17 cellular contexts compared by ENCODE assay signal in the genomic region with DNA sequence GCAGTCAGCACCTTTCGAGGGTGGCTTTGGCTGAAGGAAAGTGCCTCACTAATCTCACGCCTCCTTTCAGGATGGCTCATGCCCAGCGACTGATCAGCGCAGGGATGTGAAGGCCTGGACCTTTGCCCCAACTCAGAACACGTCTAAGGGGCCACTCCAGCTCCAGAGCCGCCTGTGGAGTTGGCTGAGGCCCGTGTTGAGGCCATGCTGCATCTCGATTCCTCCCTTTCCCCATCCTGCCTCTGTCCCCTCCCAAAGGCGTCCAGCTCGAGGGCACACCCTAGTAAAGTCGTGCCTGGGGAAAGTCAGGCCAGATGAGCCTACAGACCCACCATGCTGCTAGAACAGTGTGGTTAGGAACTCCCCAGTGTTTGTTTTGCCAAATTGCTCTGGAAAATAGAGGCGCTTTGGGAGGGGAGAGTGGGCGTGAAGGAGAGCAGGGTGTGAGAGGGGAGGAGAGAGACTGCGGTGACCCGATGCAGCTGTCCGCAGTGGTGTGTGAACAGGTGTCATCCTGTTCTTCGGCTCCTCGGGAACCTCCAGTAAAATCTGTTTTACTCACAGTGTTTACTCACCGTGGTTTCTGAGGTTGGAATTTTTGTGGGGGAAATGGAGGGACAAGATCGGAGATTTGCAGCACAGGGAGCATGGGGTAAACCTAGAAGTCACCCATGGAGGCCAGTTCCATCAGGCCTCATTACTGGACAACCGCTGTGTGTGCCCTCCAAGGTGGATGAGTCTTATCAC.
DNase-seq lines count a peak whose midpoint lies in the region; ATAC-seq, FAIRE-seq and TF ChIP-seq lines count a peak whose summit lies in the region.
"Had no signal": no experiment of that assay in that cellular context is flagged by ENCODE, and none has a peak within 500 bp of the region (broad histone marks: within the 10 kb centered on the region; RNA-seq: fewer than 3 reads in every experiment).

No MANE protein-coding gene starts in this region.

- in situ Hi-C loops in mammary epithelial cell (cut with MboI; ENCODE audit: low sequenced_read_pairs in 2 of 2) (no loop called here), G401 (cut with HindIII; ENCODE audit: low sequenced_read_pairs) (no loop called here)

- WGBS in mammary epithelial cell (ENCODE audit: low coverage, missing lambda C conversion rate) = 78% methylated on average over 12 of the region's 21 CpGs

- H3K27ac ChIP-seq in mammary epithelial cell (ENCODE audit: insufficient read depth, low read depth, low read length) (no peak overlapping the region), breast epithelium (no peak overlapping the region), foreskin keratinocyte (no peak overlapping the region)
- H3K27ac ChIP-seq: colonic mucosa, heart left ventricle, skin epidermis had no signal

- DNase-seq in mammary epithelial cell (peak; percentile 79), breast epithelium (ENCODE audit: low spot score in 2 of 2) (no peak), NCI-H748 (lab: John Stamatoyannopoulos, UW; ENCODE audit: unreplicated experiment) (peak; percentile 79), foreskin keratinocyte (peak in 1 of 2 donors; percentile 17), urothelium cell line (ENCODE audit: low spot score) (peak; percentile 91), erythroblast (lab: John Stamatoyannopoulos, UW) (no peak), G401 (ENCODE audit: low spot score) (no peak), NCI-H2171 (lab: John Stamatoyannopoulos, UW) (no peak)
- DNase-seq: 8988T; activated CD4-positive, alpha-beta T cell treated with anti-CD3 and anti-CD28 coated beads for 1 hour; activated CD8-positive, alpha-beta memory T cell treated with anti-CD3 and anti-CD28 coated beads, Interleukin-2, amount 50 U/mL, for 48 hours; activated naive CD8-positive, alpha-beta T cell treated with anti-CD3 and anti-CD28 coated beads, Interleukin-2, amount 10 ng/mL, durations not matched to agents 7 days and 5 days; colonic mucosa; NCI-H2227 treated with DMSO at 0.1 percent for 48 hours; stimulated activated naive CD8-positive, alpha-beta T cell treated with anti-CD3 and anti-CD28 coated beads, Interleukin-15, amount 100 ng/mL, for 72 hours had no signal

- no peaks in the 10 kb centered on the region for H3K27me3 ChIP-seq in mammary epithelial cell (ENCODE audit: insufficient read depth, low read length)
- no peaks in the 10 kb centered on the region for H3K27me3 ChIP-seq in breast epithelium
- H3K27me3 ChIP-seq in foreskin keratinocyte = peaks cover 67% of the 10 kb centered on the region
- H3K27me3 ChIP-seq: colonic mucosa had no signal

- H3K4me1 ChIP-seq in mammary epithelial cell (ENCODE audit: insufficient read depth, low read length) = peaks cover 13% of the 10 kb centered on the region
- H3K4me1 ChIP-seq in breast epithelium = no peaks in the 10 kb centered on the region
- no peaks in the 10 kb centered on the region for H3K4me1 ChIP-seq in foreskin keratinocyte
- H3K4me1 ChIP-seq: colonic mucosa had no signal

- CTCF ChIA-PET in mammary epithelial cell (lab: Charles Lee; ENCODE audit: low non-redundant PET) = no interaction called here

- H3K9me3 ChIP-seq in mammary epithelial cell (replicated peaks; ENCODE audit: insufficient read depth, low read length) (no peaks in the 10 kb centered on the region), breast epithelium (no peaks in the 10 kb centered on the region)
- H3K9me3 ChIP-seq: colonic mucosa, heart left ventricle had no signal

- intact Hi-C loops in mammary epithelial cell (cut with micrococcal nuclease) = no loop called here
- intact Hi-C loops in breast epithelium (cut with DNase I; ENCODE audit: low total_unique reads) = no loop called here

- H3K36me3 ChIP-seq in mammary epithelial cell (ENCODE audit: insufficient read depth, low read length) = no peaks in the 10 kb centered on the region
- H3K36me3 ChIP-seq in breast epithelium = no peaks in the 10 kb centered on the region
- H3K36me3 ChIP-seq: colonic mucosa, heart left ventricle had no signal

- no peaks in the 10 kb centered on the region for H3K79me2 ChIP-seq in mammary epithelial cell (ENCODE audit: insufficient read depth, low read length)

- TF ChIP-seq CTCF in mammary epithelial cell (conservative IDR thresholded peaks at IDR 0.05 in 1 of 2, IDR thresholded peaks at IDR 0.05 in 1 of 2; ENCODE audit: extremely low read depth in 1 of 2, insufficient read depth in 1 of 2, low read depth in 1 of 2, low read length in 2 of 2) = no peak
- no peak for TF ChIP-seq CTCF in breast epithelium (IDR thresholded peaks at IDR 0.05)
- TF ChIP-seq CTCF in foreskin keratinocyte (conservative IDR thresholded peaks at IDR 0.05) = no peak

- BruUV-seq in mammary epithelial cell (replicated peaks; lab: Mats Ljungman, UMichigan) = no TSS peak

- H2AFZ ChIP-seq in mammary epithelial cell (ENCODE audit: low read depth, low read length) = peak overlapping the region; percentile 62

- H4K20me1 ChIP-seq in mammary epithelial cell (ENCODE audit: insufficient read depth, low read length) = no peaks in the 10 kb centered on the region

- ATAC-seq in foreskin keratinocyte = peak; percentile 64
- ATAC-seq: stimulated activated naive CD8-positive, alpha-beta T cell treated with anti-CD3 and anti-CD28 coated beads, Interleukin-15, amount 100 ng/mL, for 72 hours had no signal

- no peak for TF ChIP-seq POLR2A in breast epithelium (IDR thresholded peaks at IDR 0.05)
- TF ChIP-seq POLR2A in erythroblast (IDR thresholded peaks at IDR 0.05; ENCODE audit: low read length) = no peak

- FAIRE-seq in urothelium cell line (lab: Jason Lieb, UNC) = no peak

- H3K4me2 ChIP-seq in mammary epithelial cell (ENCODE audit: insufficient read depth, low read depth, low read length) = no peak overlapping the region

- dilution Hi-C loops in mammary epithelial cell (cut with HindIII; ENCODE audit: low sequenced_read_pairs) = loop anchor here (5.0 kb wide), 1 partner anchor 53 kb away; no protein-coding TSS in a partner anchor

- no peak overlapping the region for H3K9ac ChIP-seq in mammary epithelial cell (ENCODE audit: insufficient read depth, low read length)

- no peak overlapping the region for H3K4me3 ChIP-seq in mammary epithelial cell (replicated peaks in 1 of 3; ENCODE audit: insufficient read depth in 1 of 3, low read depth in 2 of 3, low read length in 3 of 3)
- no peak overlapping the region for H3K4me3 ChIP-seq in breast epithelium
- H3K4me3 ChIP-seq: colonic mucosa, heart left ventricle, skin epidermis had no signal

Comparison
In these comparisons a context has a peak if more than half of its experiments do, and no peak if none do; other contexts are left out.
1. DNase-seq: peak in mammary epithelial cell (single experiment), NCI-H748 (single experiment) and urothelium cell line (single experiment); none in breast epithelium (0 of 2), erythroblast (0 of 2), G401 (single experiment) and NCI-H2171 (single experiment).